ENCODE assay signal across 16 cellular contexts in the genomic region with DNA sequence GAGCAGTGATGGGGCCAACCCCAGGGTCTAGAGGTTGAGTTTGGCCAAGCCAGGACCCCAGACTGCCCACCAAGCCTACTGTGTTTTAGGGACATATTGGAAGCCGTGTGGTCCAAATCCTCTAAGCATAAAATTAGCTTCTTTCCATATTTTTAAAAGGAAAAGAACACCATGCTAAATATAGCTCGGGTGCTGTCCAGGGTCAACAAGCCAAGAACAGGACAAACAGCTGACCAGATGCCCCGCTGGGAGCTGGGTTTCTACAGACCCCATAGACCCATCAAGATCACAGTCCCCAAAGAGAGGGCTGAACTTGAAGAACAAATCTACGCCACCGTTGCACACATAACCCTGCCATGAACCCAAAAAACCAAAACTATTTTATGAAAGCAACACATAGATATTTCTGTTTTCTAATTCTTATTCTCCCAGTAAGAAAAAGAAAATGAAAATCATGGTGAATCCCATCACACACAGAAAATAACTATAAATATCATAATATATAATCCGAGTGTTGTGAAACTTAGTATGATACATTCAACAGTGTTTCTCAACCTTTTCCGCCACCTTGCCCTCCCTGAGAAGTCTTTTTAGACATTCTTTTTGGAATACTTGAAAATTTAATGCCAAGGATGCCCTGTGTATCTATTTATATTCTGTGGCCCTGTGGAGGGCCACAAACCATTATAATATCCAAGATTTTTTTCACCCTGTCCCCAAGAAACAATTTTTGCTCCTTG. TPM values are rescaled to one million over a fixed set of nuclear protein-coding genes. Genes with fewer than 3 reads are reported as not detected.
DNase-seq lines count a peak whose midpoint lies in the region; ATAC-seq and TF ChIP-seq lines count a peak whose summit lies in the region.
"Had no signal": no experiment of that assay in that cellular context is flagged by ENCODE, and none has a peak within 500 bp of the region (broad histone marks: within the 10 kb centered on the region; RNA-seq: fewer than 3 reads in every experiment).

No MANE protein-coding gene starts in this region.

- POLR2A ChIA-PET in WTC11 (lab: Charles Lee) = no interaction called here

- H3K27ac Mint-ChIP-seq in WTC11 = peak overlapping the region; percentile 39; the same call in 1 of the 2 replicates
- H3K27ac Mint-ChIP-seq: B cell; CD4-positive, CD25-positive, alpha-beta regulatory T cell had no signal

- no peaks in the 10 kb centered on the region for H3K27me3 Mint-ChIP-seq in WTC11 (ENCODE audit: low read depth)

- DNase-seq in WTC11 (ENCODE audit: low spot score) (no peak), iris pigment epithelial cell (ENCODE audit: low read depth) (peak; percentile 51), thoracic aorta (ENCODE audit: low spot score) (no peak), KBM-7 (no peak), T-helper 1 cell (no peak), NCI-H1694 (lab: John Stamatoyannopoulos, UW) (no peak)
- DNase-seq: CD4-positive, CD25-positive, alpha-beta regulatory T cell; EL; H7; NCI-H1417; NCI-H2029; NCI-H2171; NCI-H774; PC-9 had no signal

- H3K4me3 ChIP-seq in thoracic aorta = peak overlapping the region; percentile 26
- H3K4me3 ChIP-seq: PC-9 had no signal

- no peak for TF ChIP-seq EP300 in Ishikawa (IDR thresholded peaks at IDR 0.05; ENCODE audit: borderline replicate concordance)

- in situ Hi-C loops in KBM-7 (cut with MboI; ENCODE audit: low pct_unique_long_range_greater_than_20kb, low sequenced_read_pairs) = no loop called here

- ATAC-seq in WTC11 (no peak), thoracic aorta (ENCODE audit: insufficient number of reproducible peaks, low FRiP score, low read depth) (no peak)

- H3K4me1 Mint-ChIP-seq in WTC11 = peaks cover 64% of the 10 kb centered on the region
- H3K4me1 Mint-ChIP-seq: B cell; CD4-positive, CD25-positive, alpha-beta regulatory T cell had no signal

- TF ChIP-seq CTCF in WTC11 (IDR thresholded peaks at IDR 0.05) (no peak), thoracic aorta (IDR thresholded peaks at IDR 0.05) (no peak)

- no peaks in the 10 kb centered on the region for H3K27me3 ChIP-seq in thoracic aorta (replicated peaks; ENCODE audit: insufficient read depth)

- H3K9me3 ChIP-seq in thoracic aorta = no peaks in the 10 kb centered on the region

- no peaks in the 10 kb centered on the region for H3K36me3 ChIP-seq in thoracic aorta

- peaks cover 3% of the 10 kb centered on the region; the same call in 1 of the 2 replicates for H3K36me3 Mint-ChIP-seq in WTC11
- H3K36me3 Mint-ChIP-seq: CD4-positive, CD25-positive, alpha-beta regulatory T cell had no signal

- TF ChIP-seq RAD21 in Ishikawa (IDR thresholded peaks at IDR 0.05; ENCODE audit: low read depth) = no peak

- peak overlapping the region; percentile 43 to 63 for H3K27ac ChIP-seq in thoracic aorta
- H3K27ac ChIP-seq: PC-9 had no signal

- H3K9me3 Mint-ChIP-seq in WTC11 = no peaks in the 10 kb centered on the region
- H3K9me3 Mint-ChIP-seq: CD4-positive, CD25-positive, alpha-beta regulatory T cell had no signal

- peaks cover 47 to 86% of the 10 kb centered on the region in 2 donors for H3K4me1 ChIP-seq in thoracic aorta (ENCODE audit: control insufficient read depth in 1 of 2, low read depth in 2 of 2)

- no peak overlapping the region for H3K4me3 Mint-ChIP-seq in WTC11
- H3K4me3 Mint-ChIP-seq: B cell had no signal

- CTCF ChIA-PET in WTC11 (lab: Charles Lee) = interaction anchor here (1.1 kb wide), 1 partner anchor 61 kb away, joined by 5 read pairs; no protein-coding TSS in a partner anchor

TF ChIP-seq in Ishikawa, 13 proteins besides CTCF, POLR2A, EP300 and RAD21:
- TF ChIP-seq, protein P1, sequence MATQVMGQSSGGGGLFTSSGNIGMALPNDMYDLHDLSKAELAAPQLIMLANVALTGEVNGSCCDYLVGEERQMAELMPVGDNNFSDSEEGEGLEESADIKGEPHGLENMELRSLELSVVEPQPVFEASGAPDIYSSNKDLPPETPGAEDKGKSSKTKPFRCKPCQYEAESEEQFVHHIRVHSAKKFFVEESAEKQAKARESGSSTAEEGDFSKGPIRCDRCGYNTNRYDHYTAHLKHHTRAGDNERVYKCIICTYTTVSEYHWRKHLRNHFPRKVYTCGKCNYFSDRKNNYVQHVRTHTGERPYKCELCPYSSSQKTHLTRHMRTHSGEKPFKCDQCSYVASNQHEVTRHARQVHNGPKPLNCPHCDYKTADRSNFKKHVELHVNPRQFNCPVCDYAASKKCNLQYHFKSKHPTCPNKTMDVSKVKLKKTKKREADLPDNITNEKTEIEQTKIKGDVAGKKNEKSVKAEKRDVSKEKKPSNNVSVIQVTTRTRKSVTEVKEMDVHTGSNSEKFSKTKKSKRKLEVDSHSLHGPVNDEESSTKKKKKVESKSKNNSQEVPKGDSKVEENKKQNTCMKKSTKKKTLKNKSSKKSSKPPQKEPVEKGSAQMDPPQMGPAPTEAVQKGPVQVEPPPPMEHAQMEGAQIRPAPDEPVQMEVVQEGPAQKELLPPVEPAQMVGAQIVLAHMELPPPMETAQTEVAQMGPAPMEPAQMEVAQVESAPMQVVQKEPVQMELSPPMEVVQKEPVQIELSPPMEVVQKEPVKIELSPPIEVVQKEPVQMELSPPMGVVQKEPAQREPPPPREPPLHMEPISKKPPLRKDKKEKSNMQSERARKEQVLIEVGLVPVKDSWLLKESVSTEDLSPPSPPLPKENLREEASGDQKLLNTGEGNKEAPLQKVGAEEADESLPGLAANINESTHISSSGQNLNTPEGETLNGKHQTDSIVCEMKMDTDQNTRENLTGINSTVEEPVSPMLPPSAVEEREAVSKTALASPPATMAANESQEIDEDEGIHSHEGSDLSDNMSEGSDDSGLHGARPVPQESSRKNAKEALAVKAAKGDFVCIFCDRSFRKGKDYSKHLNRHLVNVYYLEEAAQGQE (IDR thresholded peaks at IDR 0.05; ENCODE audit: low read depth) = 0 out of 2 replicates have a peak, but pooled peaks have one; percentile 8
- no peak for TF ChIP-seq YY1 (IDR thresholded peaks at IDR 0.05; ENCODE audit: low read depth)

TF ChIP-seq in WTC11, 78 proteins besides CTCF, POLR2A, EP300 and RAD21 (continues in another document):
- TF ChIP-seq, protein P2, sequence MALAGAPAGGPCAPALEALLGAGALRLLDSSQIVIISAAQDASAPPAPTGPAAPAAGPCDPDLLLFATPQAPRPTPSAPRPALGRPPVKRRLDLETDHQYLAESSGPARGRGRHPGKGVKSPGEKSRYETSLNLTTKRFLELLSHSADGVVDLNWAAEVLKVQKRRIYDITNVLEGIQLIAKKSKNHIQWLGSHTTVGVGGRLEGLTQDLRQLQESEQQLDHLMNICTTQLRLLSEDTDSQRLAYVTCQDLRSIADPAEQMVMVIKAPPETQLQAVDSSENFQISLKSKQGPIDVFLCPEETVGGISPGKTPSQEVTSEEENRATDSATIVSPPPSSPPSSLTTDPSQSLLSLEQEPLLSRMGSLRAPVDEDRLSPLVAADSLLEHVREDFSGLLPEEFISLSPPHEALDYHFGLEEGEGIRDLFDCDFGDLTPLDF (CRISPR knock-in tag; IDR thresholded peaks at IDR 0.05) = no peak
- TF ChIP-seq ZNF263 (CRISPR knock-in tag; IDR thresholded peaks at IDR 0.05; ENCODE audit: low read depth) (no peak), ZNF396 (CRISPR knock-in tag; IDR thresholded peaks at IDR 0.05; ENCODE audit: borderline replicate concordance) (no peak), ESRRA (CRISPR knock-in tag; IDR thresholded peaks at IDR 0.05; ENCODE audit: borderline replicate concordance) (no peak), RORB (CRISPR knock-in tag; IDR thresholded peaks at IDR 0.05) (no peak), SMAD3 (CRISPR knock-in tag; IDR thresholded peaks at IDR 0.05; ENCODE audit: borderline replicate concordance) (no peak)
- TF ChIP-seq, protein P3, sequence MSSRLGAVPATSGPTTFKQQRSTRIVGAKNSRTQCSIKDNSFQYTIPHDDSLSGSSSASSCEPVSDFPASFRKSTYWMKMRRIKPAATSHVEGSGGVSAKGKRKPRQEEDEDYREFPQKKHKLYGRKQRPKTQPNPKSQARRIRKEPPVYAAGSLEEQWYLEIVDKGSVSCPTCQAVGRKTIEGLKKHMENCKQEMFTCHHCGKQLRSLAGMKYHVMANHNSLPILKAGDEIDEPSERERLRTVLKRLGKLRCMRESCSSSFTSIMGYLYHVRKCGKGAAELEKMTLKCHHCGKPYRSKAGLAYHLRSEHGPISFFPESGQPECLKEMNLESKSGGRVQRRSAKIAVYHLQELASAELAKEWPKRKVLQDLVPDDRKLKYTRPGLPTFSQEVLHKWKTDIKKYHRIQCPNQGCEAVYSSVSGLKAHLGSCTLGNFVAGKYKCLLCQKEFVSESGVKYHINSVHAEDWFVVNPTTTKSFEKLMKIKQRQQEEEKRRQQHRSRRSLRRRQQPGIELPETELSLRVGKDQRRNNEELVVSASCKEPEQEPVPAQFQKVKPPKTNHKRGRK (CRISPR knock-in tag; IDR thresholded peaks at IDR 0.05; ENCODE audit: borderline replicate concordance) = no peak
- TF ChIP-seq, protein P4, sequence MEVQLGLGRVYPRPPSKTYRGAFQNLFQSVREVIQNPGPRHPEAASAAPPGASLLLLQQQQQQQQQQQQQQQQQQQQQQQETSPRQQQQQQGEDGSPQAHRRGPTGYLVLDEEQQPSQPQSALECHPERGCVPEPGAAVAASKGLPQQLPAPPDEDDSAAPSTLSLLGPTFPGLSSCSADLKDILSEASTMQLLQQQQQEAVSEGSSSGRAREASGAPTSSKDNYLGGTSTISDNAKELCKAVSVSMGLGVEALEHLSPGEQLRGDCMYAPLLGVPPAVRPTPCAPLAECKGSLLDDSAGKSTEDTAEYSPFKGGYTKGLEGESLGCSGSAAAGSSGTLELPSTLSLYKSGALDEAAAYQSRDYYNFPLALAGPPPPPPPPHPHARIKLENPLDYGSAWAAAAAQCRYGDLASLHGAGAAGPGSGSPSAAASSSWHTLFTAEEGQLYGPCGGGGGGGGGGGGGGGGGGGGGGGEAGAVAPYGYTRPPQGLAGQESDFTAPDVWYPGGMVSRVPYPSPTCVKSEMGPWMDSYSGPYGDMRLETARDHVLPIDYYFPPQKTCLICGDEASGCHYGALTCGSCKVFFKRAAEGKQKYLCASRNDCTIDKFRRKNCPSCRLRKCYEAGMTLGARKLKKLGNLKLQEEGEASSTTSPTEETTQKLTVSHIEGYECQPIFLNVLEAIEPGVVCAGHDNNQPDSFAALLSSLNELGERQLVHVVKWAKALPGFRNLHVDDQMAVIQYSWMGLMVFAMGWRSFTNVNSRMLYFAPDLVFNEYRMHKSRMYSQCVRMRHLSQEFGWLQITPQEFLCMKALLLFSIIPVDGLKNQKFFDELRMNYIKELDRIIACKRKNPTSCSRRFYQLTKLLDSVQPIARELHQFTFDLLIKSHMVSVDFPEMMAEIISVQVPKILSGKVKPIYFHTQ (CRISPR knock-in tag; IDR thresholded peaks at IDR 0.05) = no peak

RNA-seq across cellular contexts. Expression of a gene that starts 36.2 kb away (rescaled TPM):
- total RNA-seq in WTC11 (2021) = 2.6 to 3.0 TPM (median 2.9 TPM) in 3 replicates
- 1 to 10 TPM in 1 of 2 donors, not detected in 1; 4.4 TPM for total RNA-seq in thoracic aorta
- total RNA-seq: B cell; CD4-positive, CD25-positive, alpha-beta regulatory T cell had no signal

RNA-seq across cellular contexts. Expression of a gene that starts 57.3 kb away (rescaled TPM):
- 9.2 to 10.4 TPM (median 9.4 TPM) in 3 replicates for total RNA-seq in WTC11 (2021)
- total RNA-seq in thoracic aorta = 1 to 10 TPM; 2.0 to 5.9 TPM
- total RNA-seq: CD4-positive, CD25-positive, alpha-beta regulatory T cell had no signal
